19 cellular contexts compared by ENCODE assay signal in the genomic region with DNA sequence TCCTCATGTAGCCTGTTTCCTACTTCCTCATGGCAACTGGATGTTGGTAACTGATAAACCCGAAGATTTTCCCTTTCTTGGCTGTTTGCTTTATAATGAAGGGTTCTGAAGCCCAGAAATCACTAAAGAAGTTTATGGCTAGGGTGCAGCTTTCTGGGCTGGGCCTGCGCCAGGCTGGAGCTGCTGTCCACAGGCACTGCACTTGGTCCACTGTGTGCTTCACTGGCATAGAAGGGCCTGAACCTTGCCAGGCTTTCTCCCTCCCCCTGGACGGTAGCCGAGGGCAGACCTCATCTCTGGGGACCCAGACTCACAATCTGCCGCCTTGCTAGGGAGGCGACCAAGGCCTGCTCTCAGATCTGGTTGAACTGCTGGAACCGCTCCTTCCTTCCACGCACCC.
DNase-seq lines count a peak whose midpoint lies in the region; ATAC-seq and TF ChIP-seq lines count a peak whose summit lies in the region.
"Had no signal": no experiment of that assay in that cellular context is flagged by ENCODE, and none has a peak within 500 bp of the region (broad histone marks: within the 10 kb centered on the region; RNA-seq: fewer than 3 reads in every experiment).

No MANE protein-coding gene starts in this region.

- POLR2A ChIA-PET in MCF 10A (lab: Yijun Ruan, JAX) = interaction anchor here (0.7 to 3.1 kb wide), 10 partner anchors 12 to 353 kb away, joined by 3 to 28 read pairs (median 6); partner anchors contain the start of genes ACTR2 and SPRED2

- no peaks in the 10 kb centered on the region for H3K9me3 Mint-ChIP-seq in MCF 10A (ENCODE audit: unreplicated experiment)
- H3K9me3 Mint-ChIP-seq in activated naive CD4-positive, alpha-beta T cell treated with anti-CD3 and anti-CD28 coated beads, Interleukin-2, amount 50 U/mL, for 72 hours = no peaks in the 10 kb centered on the region
- H3K9me3 Mint-ChIP-seq: HFFc6 had no signal

- WGBS in esophagus, 2 donors = 51 to 61% methylated on average over 8 of the region's 8 CpGs
- WGBS in suprapubic skin = 70% methylated on average over 3 of the region's 8 CpGs

- intact Hi-C loops in MCF 10A (cut with micrococcal nuclease) (loop anchor here (5.0 kb wide), 2 partner anchors 128 to 183 kb away; no protein-coding TSS in a partner anchor), breast epithelium (cut with DNase I; ENCODE audit: low total_unique reads) (no loop called here), mucosa of descending colon (cut with DNase I, micrococcal nuclease) (no loop called here)

- H3K36me3 ChIP-seq in breast epithelium (no peaks in the 10 kb centered on the region), esophagus (ENCODE audit: control insufficient read depth in 2 of 2, insufficient read depth in 2 of 2, low read length in 1 of 2) (no peaks in the 10 kb centered on the region), mucosa of descending colon (ENCODE audit: low read depth) (no peaks in the 10 kb centered on the region), suprapubic skin (no peaks in the 10 kb centered on the region)
- H3K36me3 ChIP-seq: MG63 had no signal

- DNase-seq in MCF 10A (ENCODE audit: unreplicated experiment) (no peak), breast epithelium (ENCODE audit: low spot score in 2 of 2) (no peak), mucosa of descending colon (peak in 2 of 3 donors; percentile 24 to 33), suprapubic skin (ENCODE audit: low spot score in 2 of 2) (no peak), dedifferentiated amniotic fluid mesenchymal stem cell (ENCODE audit: extremely low spot score) (no peak), mesenteric fat pad (ENCODE audit: low spot score) (no peak)
- no peak for DNase-seq in activated naive CD4-positive, alpha-beta T cell treated with anti-CD3 and anti-CD28 coated beads, Interleukin-2, amount 50 U/mL, for 72 hours (ENCODE audit: low spot score in 2 of 2)
- DNase-seq: 8988T; Caco-2; DMS79; HFFc6; MG63; NCI-H1092 treated with DMSO at 0.1 percent for 48 hours; NCI-H1694; NCI-H69; NK-92 treated with Interleukin-12 subunit alpha and Interleukin-12 subunit beta, amount 100 ng/mL, for 24 hours had no signal

- H3K27me3 ChIP-seq in breast epithelium (no peaks in the 10 kb centered on the region), esophagus (ENCODE audit: control insufficient read depth in 1 of 2, insufficient read depth in 2 of 2, low read length in 2 of 2) (no peaks in the 10 kb centered on the region), suprapubic skin (no peaks in the 10 kb centered on the region)
- H3K27me3 ChIP-seq: MG63 had no signal

- H3K4me1 ChIP-seq in breast epithelium = no peaks in the 10 kb centered on the region
- peaks cover 4 to 24% of the 10 kb centered on the region in 2 donors for H3K4me1 ChIP-seq in esophagus (ENCODE audit: control insufficient read depth in 2 of 2, insufficient read depth in 2 of 2, low read length in 1 of 2)
- no peaks in the 10 kb centered on the region for H3K4me1 ChIP-seq in mucosa of descending colon (ENCODE audit: low read depth)
- H3K4me1 ChIP-seq in suprapubic skin = peaks cover 15% of the 10 kb centered on the region
- H3K4me1 ChIP-seq: Caco-2 had no signal

- TF ChIP-seq CTCF in MCF 10A (IDR thresholded peaks at IDR 0.05; ENCODE audit: unreplicated experiment) (no peak), breast epithelium (IDR thresholded peaks at IDR 0.05) (no peak), mucosa of descending colon (IDR thresholded peaks at IDR 0.05) (no peak), suprapubic skin (IDR thresholded peaks at IDR 0.05) (no peak)

- peak; percentile 79 for ATAC-seq in mucosa of descending colon
- ATAC-seq in activated naive CD4-positive, alpha-beta T cell treated with anti-CD3 and anti-CD28 coated beads, Interleukin-2, amount 50 U/mL, for 72 hours = no peak

- BruUV-seq in MCF 10A (replicated peaks; lab: Mats Ljungman, UMichigan) = no TSS peak

- TF ChIP-seq POLR2A in breast epithelium (IDR thresholded peaks at IDR 0.05) (no peak), suprapubic skin (IDR thresholded peaks at IDR 0.05) (no peak)

- TF ChIP-seq EP300 in suprapubic skin (IDR thresholded peaks at IDR 0.05) = no peak

- peaks cover 6% of the 10 kb centered on the region for H3K36me3 Mint-ChIP-seq in MCF 10A (ENCODE audit: insufficient read depth, unreplicated experiment)
- H3K36me3 Mint-ChIP-seq in activated naive CD4-positive, alpha-beta T cell treated with anti-CD3 and anti-CD28 coated beads, Interleukin-2, amount 50 U/mL, for 72 hours = no peaks in the 10 kb centered on the region

- H3K4me3 Mint-ChIP-seq in MCF 10A (ENCODE audit: unreplicated experiment) = peak overlapping the region; percentile 79
- H3K4me3 Mint-ChIP-seq: HFFc6 had no signal

- no peak overlapping the region for H3K27ac Mint-ChIP-seq in MCF 10A (ENCODE audit: low read depth, unreplicated experiment)
- no peak overlapping the region for H3K27ac Mint-ChIP-seq in activated naive CD4-positive, alpha-beta T cell treated with anti-CD3 and anti-CD28 coated beads, Interleukin-2, amount 50 U/mL, for 72 hours
- H3K27ac Mint-ChIP-seq: HFFc6 had no signal

- H3K4me3 ChIP-seq in breast epithelium = no peak overlapping the region
- H3K4me3 ChIP-seq in esophagus (ENCODE audit: low read depth in 1 of 2, low read length in 2 of 2) = no peak overlapping the region
- H3K4me3 ChIP-seq in mucosa of descending colon = no peak overlapping the region
- H3K4me3 ChIP-seq in suprapubic skin = no peak overlapping the region
- H3K4me3 ChIP-seq: MG63 had no signal

- CTCF ChIA-PET in MCF 10A (lab: Yijun Ruan, JAX) = interaction anchor here (0.6 to 1.4 kb wide), 2 partner anchors 301 to 302 kb away, joined by 3 read pairs; no protein-coding TSS in a partner anchor

- H3K9me3 ChIP-seq in breast epithelium (no peaks in the 10 kb centered on the region), esophagus (ENCODE audit: control insufficient read depth in 2 of 2, insufficient read depth in 1 of 2, low read depth in 1 of 2, low read length in 1 of 2) (peaks cover 0 to 3% of the 10 kb centered on the region in 2 donors), mucosa of descending colon (no peaks in the 10 kb centered on the region), suprapubic skin (no peaks in the 10 kb centered on the region)
- H3K9me3 ChIP-seq: Caco-2, MG63 had no signal

- no peaks in the 10 kb centered on the region for H3K27me3 Mint-ChIP-seq in MCF 10A (ENCODE audit: insufficient read depth, unreplicated experiment)

- no peak overlapping the region for H3K27ac ChIP-seq in breast epithelium
- peak overlapping the region; percentile 78 to 82 for H3K27ac ChIP-seq in esophagus (ENCODE audit: low read depth in 2 of 2, low read length in 1 of 2)
- H3K27ac ChIP-seq in suprapubic skin = peak overlapping the region; percentile 89
- H3K27ac ChIP-seq: C4-2B, KMS-11 had no signal

- peaks cover 31% of the 10 kb centered on the region for H3K4me1 Mint-ChIP-seq in MCF 10A (ENCODE audit: insufficient read depth, unreplicated experiment)

Comparison
In these comparisons a context has a peak if more than half of its experiments do, and no peak if none do; other contexts are left out.
1. DNase-seq: peak in mucosa of descending colon (2 of 3); none in MCF 10A (single experiment), breast epithelium (0 of 2), suprapubic skin (0 of 2), dedifferentiated amniotic fluid mesenchymal stem cell (single experiment), mesenteric fat pad (single experiment) and activated naive CD4-positive, alpha-beta T cell treated with anti-CD3 and anti-CD28 coated beads, Interleukin-2, amount 50 U/mL, for 72 hours (0 of 2).
2. H3K27ac ChIP-seq: peak in esophagus (2 of 2) and suprapubic skin (single experiment); none in breast epithelium (0 of 2).